Comparison of ENCODE assay signal across 9 cellular contexts in the genomic region with DNA sequence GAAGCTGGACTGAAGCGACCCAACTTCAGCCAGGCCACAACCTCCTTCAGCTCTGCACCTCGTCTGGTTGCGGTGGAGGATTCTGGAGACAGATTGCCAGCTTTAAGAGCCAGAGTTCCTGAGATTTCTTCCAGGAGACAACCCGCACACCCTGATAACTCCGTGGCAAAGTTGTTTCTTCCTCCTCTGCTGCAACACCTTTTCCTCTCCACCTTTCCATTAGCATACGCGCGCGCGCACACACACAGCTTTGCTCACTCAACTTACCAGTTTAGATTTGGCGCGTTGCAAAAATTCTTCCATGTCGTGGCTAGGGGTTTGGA. TPM values are rescaled to one million over a fixed set of nuclear protein-coding genes. Genes with fewer than 3 reads are reported as not detected.
DNase-seq lines count a peak whose midpoint lies in the region; ATAC-seq, FAIRE-seq and TF ChIP-seq lines count a peak whose summit lies in the region.
"Had no signal": no experiment of that assay in that cellular context is flagged by ENCODE, and none has a peak within 500 bp of the region (broad histone marks: within the 10 kb centered on the region; RNA-seq: fewer than 3 reads in every experiment).

No MANE protein-coding gene starts in this region.

- H3K36me3 Mint-ChIP-seq in activated CD8-positive, alpha-beta memory T cell treated with anti-CD3 and anti-CD28 coated beads, Interleukin-2, amount 10 ng/mL, durations not matched to agents 7 days and 5 days: no peaks in the 10 kb centered on the region

- H3K4me3 ChIP-seq in heart right ventricle: peak overlapping the region in 9 of 10 donors; percentile 23 to 51 (median 42)
- H3K4me3 ChIP-seq in H1 (ENCODE audit: extremely low read depth in 1 of 4, insufficient read depth in 2 of 4, low read depth in 3 of 4, low read length in 4 of 4): peak overlapping the region; percentile 43 to 71 (median 62)
- peak overlapping the region; percentile 66 to 82 for H3K4me3 ChIP-seq in muscle layer of duodenum (ENCODE audit: low read depth in 1 of 2, low read length in 2 of 2)
- peak overlapping the region; percentile 97 for H3K4me3 ChIP-seq in aorta (ENCODE audit: low read length in 2 of 2)

- peaks cover 2% of the 10 kb centered on the region for H3K4me1 Mint-ChIP-seq in activated CD8-positive, alpha-beta memory T cell treated with anti-CD3 and anti-CD28 coated beads, Interleukin-2, amount 10 ng/mL, durations not matched to agents 7 days and 5 days

- H2BK5ac ChIP-seq in H1 (ENCODE audit: low read depth, low read length): peak overlapping the region; percentile 25; the same call in 1 of the 2 replicates

- H3K4me2 ChIP-seq in H1 (ENCODE audit: insufficient read depth in 1 of 2, low read depth in 2 of 2, low read length in 2 of 2): peak overlapping the region; percentile 79 to 89

- no peaks in the 10 kb centered on the region for H3K79me1 ChIP-seq in H1 (ENCODE audit: low read depth, low read length)

- H2BK120ac ChIP-seq in H1 (replicated peaks; ENCODE audit: low read depth, low read length): peak overlapping the region; percentile 33

- peaks cover 0 to 22% (median 13%) of the 10 kb centered on the region in 9 donors for H3K4me1 ChIP-seq in heart right ventricle
- peaks cover 0 to 12% (median 5%) of the 10 kb centered on the region in 4 experiments; a peak in 5 of 7 replicates for H3K4me1 ChIP-seq in H1 (replicated peaks in 1 of 4; ENCODE audit: control insufficient read depth in 3 of 4, insufficient read depth in 4 of 4, low read length in 3 of 4)
- peaks cover 0 to 19% of the 10 kb centered on the region in 2 donors for H3K4me1 ChIP-seq in muscle layer of duodenum (ENCODE audit: control insufficient read depth in 1 of 2, insufficient read depth in 2 of 2, low read length in 2 of 2)
- H3K4me1 ChIP-seq in aorta (ENCODE audit: control insufficient read depth in 1 of 2, insufficient read depth in 2 of 2, low read length in 2 of 2): peaks cover 4 to 6% of the 10 kb centered on the region in 2 donors

- H2BK20ac ChIP-seq in H1 (ENCODE audit: low read length): 0 out of 2 replicates have a peak overlapping the region, but pooled peaks have one; percentile 16

- no peaks in the 10 kb centered on the region for H3K9me3 Mint-ChIP-seq in activated CD8-positive, alpha-beta memory T cell treated with anti-CD3 and anti-CD28 coated beads, Interleukin-2, amount 10 ng/mL, durations not matched to agents 7 days and 5 days (ENCODE audit: low read depth)

- H3K14ac ChIP-seq in H1 (ENCODE audit: insufficient read length): no peak overlapping the region

- peaks cover 52% of the 10 kb centered on the region for H3K27me3 Mint-ChIP-seq in activated CD8-positive, alpha-beta memory T cell treated with anti-CD3 and anti-CD28 coated beads, Interleukin-2, amount 10 ng/mL, durations not matched to agents 7 days and 5 days

- H3K36me3 ChIP-seq in heart right ventricle (no peaks in the 10 kb centered on the region), H1 (ENCODE audit: control insufficient read depth in 2 of 4, insufficient read depth in 4 of 4, low read length in 3 of 4) (no peaks in the 10 kb centered on the region), muscle layer of duodenum (ENCODE audit: control insufficient read depth in 1 of 2, insufficient read depth in 2 of 2, low read length in 2 of 2) (no peaks in the 10 kb centered on the region), aorta (ENCODE audit: control insufficient read depth in 1 of 2, insufficient read depth in 2 of 2, low read length in 1 of 2) (no peaks in the 10 kb centered on the region)

- no peak overlapping the region for H2BK12ac ChIP-seq in H1 (ENCODE audit: low read depth, low read length)

- TF ChIP-seq EP300 in H1 (IDR thresholded peaks at IDR 0.05; ENCODE audit: borderline replicate concordance in 1 of 2, low read depth in 2 of 2, low read length in 2 of 2): no peak

- no peak overlapping the region for H3K23ac ChIP-seq in H1 (ENCODE audit: insufficient read length)

- H2BK15ac ChIP-seq in H1 (ENCODE audit: low read length): peak overlapping the region; percentile 84; the same call in 1 of the 2 replicates

- DNase-seq in heart right ventricle (no peak), Right ventricle myocardium superior (no peak), H1 (ENCODE audit: low read depth in 1 of 2, low spot score in 2 of 2) (no peak), aorta (no peak), anterior cingulate cortex (lab: John Stamatoyannopoulos, UW) (no peak)
- DNase-seq in activated CD8-positive, alpha-beta memory T cell treated with anti-CD3 and anti-CD28 coated beads, Interleukin-2, amount 10 ng/mL, durations not matched to agents 7 days and 5 days: no peak
- DNase-seq: activated CD4-positive, alpha-beta T cell treated with anti-CD3 and anti-CD28 coated beads for 1 hour had no signal

- peak overlapping the region in 3 of 4 experiments; percentile 6 to 43 (median 39); a peak in 2 of 7 replicates for H3K9ac ChIP-seq in H1 (replicated peaks in 1 of 4; ENCODE audit: extremely low read depth in 1 of 4, low read depth in 3 of 4, low read length in 3 of 4)

- peaks cover 0 to 70% (median 21%) of the 10 kb centered on the region in 7 donors for H3K27me3 ChIP-seq in heart right ventricle
- peaks cover 2 to 26% (median 18%) of the 10 kb centered on the region in 4 experiments; a peak in 6 of 7 replicates for H3K27me3 ChIP-seq in H1 (replicated peaks in 1 of 4; ENCODE audit: control insufficient read depth in 3 of 4, extremely low read depth in 1 of 4, insufficient read depth in 3 of 4, low read length in 3 of 4)
- H3K27me3 ChIP-seq in muscle layer of duodenum (ENCODE audit: low read depth, low read length): no peaks in the 10 kb centered on the region
- H3K27me3 ChIP-seq in aorta (ENCODE audit: control insufficient read depth in 1 of 2, insufficient read depth in 2 of 2, low read length in 1 of 2): no peaks in the 10 kb centered on the region

- TF ChIP-seq CTCF in heart right ventricle (IDR thresholded peaks at IDR 0.05) (no peak), H1 (IDR thresholded peaks at IDR 0.05; ENCODE audit: control extremely low read depth in 1 of 3, insufficient read depth in 1 of 3, low read depth in 1 of 3, low read length in 3 of 3) (no peak)

- POLR2A ChIA-PET in H1 (lab: Charles Lee; ENCODE audit: partially characterized antibody): interaction anchor here (0.8 to 2.0 kb wide), 10 partner anchors 9 to 221 kb away, joined by 3 to 7 read pairs (median 3); no protein-coding TSS in a partner anchor

- FAIRE-seq in H1 (lab: Jason Lieb, UNC): no peak

- no peak overlapping the region for H4K8ac ChIP-seq in H1 (ENCODE audit: extremely low read depth, insufficient read depth, low read length)

- no peak for ATAC-seq in heart right ventricle
- ATAC-seq in Right ventricle myocardium superior (ENCODE audit: poor library complexity): no peak
- ATAC-seq in aorta (ENCODE audit: low FRiP score): no peak
- no peak for ATAC-seq in activated CD8-positive, alpha-beta memory T cell treated with anti-CD3 and anti-CD28 coated beads, Interleukin-2, amount 10 ng/mL, durations not matched to agents 7 days and 5 days
- ATAC-seq in GM21381 (IDR thresholded peaks at IDR 0.05; ENCODE audit: unreplicated experiment): no peak

- TF ChIP-seq POLR2A in H1 (IDR thresholded peaks at IDR 0.05; ENCODE audit: control extremely low read depth in 1 of 2, low read depth in 2 of 2, low read length in 2 of 2): no peak

- peak overlapping the region; percentile 33 for H3K18ac ChIP-seq in H1 (ENCODE audit: extremely low read depth, low read length)

- H3K9me3 ChIP-seq in heart right ventricle (no peaks in the 10 kb centered on the region), H1 (ENCODE audit: insufficient read depth in 2 of 2, low read depth in 1 of 2, low read length in 1 of 2) (no peaks in the 10 kb centered on the region), muscle layer of duodenum (ENCODE audit: control insufficient read depth in 1 of 2, low read length in 2 of 2) (peaks cover 0 to 4% of the 10 kb centered on the region in 2 donors), aorta (ENCODE audit: control insufficient read depth, low read length) (no peaks in the 10 kb centered on the region)

- intact Hi-C loops in heart right ventricle (cut with DNase I) (no loop called here), Right ventricle myocardium superior (cut with DNase I) (no loop called here), aorta (cut with DNase I) (loop anchor here in 1 of 2 donors (5.0 kb wide), 1 partner anchor 88 kb away; no protein-coding TSS in a partner anchor)

- H3K23me2 ChIP-seq in H1 (ENCODE audit: low read depth, low read length): peaks cover 13% of the 10 kb centered on the region

- H4K20me1 ChIP-seq in H1 (replicated peaks in 1 of 2; ENCODE audit: control insufficient read depth in 1 of 2, insufficient read depth in 2 of 2, low read length in 2 of 2): peaks cover 0 to 3% of the 10 kb centered on the region in 2 experiments

- no peaks in the 10 kb centered on the region for H3K79me2 ChIP-seq in H1 (ENCODE audit: control insufficient read depth in 1 of 2, insufficient read depth in 2 of 2, low read length in 2 of 2)

- CTCF ChIA-PET in H1 (lab: Charles Lee; ENCODE audit: partially characterized antibody): interaction anchor here (1.3 to 1.4 kb wide), 2 partner anchors 91 to 94 kb away, joined by 3 to 4 read pairs; no protein-coding TSS in a partner anchor
- CTCF ChIA-PET in activated CD8-positive, alpha-beta memory T cell treated with anti-CD3 and anti-CD28 coated beads, Interleukin-2, amount 10 ng/mL, durations not matched to agents 7 days and 5 days (lab: Charles Lee): no interaction called here

- WGBS in heart right ventricle, 2 donors: 5% methylated on average over 13 of the region's 13 CpGs
- 0% methylated on average over 13 of the region's 13 CpGs; no CpG with 5 or more reads in 1 of the 2 experiments for WGBS in H1 (ENCODE audit: extremely low coverage in 1 of 2, insufficient coverage in 1 of 2, insufficient read length in 1 of 2, insufficient replicate concordance in 2 of 2, low coverage in 1 of 2, low lambda C conversion rate in 2 of 2, missing lambda C conversion rate in 1 of 2), 2 experiments
- 1 to 2% methylated on average over 13 of the region's 13 CpGs for WGBS in aorta, 2 donors

- H3K27ac ChIP-seq in heart right ventricle: no peak overlapping the region
- no peak overlapping the region for H3K27ac ChIP-seq in H1 (ENCODE audit: low read depth, low read length)
- H3K27ac ChIP-seq in muscle layer of duodenum (ENCODE audit: low read length): peak overlapping the region; percentile 52
- H3K27ac ChIP-seq in aorta (ENCODE audit: low read depth in 1 of 2, low read length in 2 of 2): peak overlapping the region; percentile 62

- H3K4ac ChIP-seq in H1 (replicated peaks; ENCODE audit: insufficient read length, low read depth, low read length): no peak overlapping the region

- no peak overlapping the region for H4K91ac ChIP-seq in H1 (replicated peaks; ENCODE audit: insufficient read length, low read length)

- peak overlapping the region; percentile 9 for H4K5ac ChIP-seq in H1 (ENCODE audit: insufficient read length, low read depth, low read length)

- H2AFZ ChIP-seq in H1 (ENCODE audit: low read length): peak overlapping the region; percentile 94

- no peak overlapping the region for H3K4me3 Mint-ChIP-seq in activated CD8-positive, alpha-beta memory T cell treated with anti-CD3 and anti-CD28 coated beads, Interleukin-2, amount 10 ng/mL, durations not matched to agents 7 days and 5 days

- H3K27ac Mint-ChIP-seq in activated CD8-positive, alpha-beta memory T cell treated with anti-CD3 and anti-CD28 coated beads, Interleukin-2, amount 10 ng/mL, durations not matched to agents 7 days and 5 days: no peak overlapping the region

- no peak overlapping the region for H2AK5ac ChIP-seq in H1 (ENCODE audit: low read depth, low read length)

- TF ChIP-seq RAD21 in H1 (IDR thresholded peaks at IDR 0.05 in 1 of 2, conservative IDR thresholded peaks at IDR 0.05 in 1 of 2; ENCODE audit: low read depth in 2 of 2, low read length in 2 of 2): no peak

- peak overlapping the region; percentile 81 for H3K56ac ChIP-seq in H1 (replicated peaks; ENCODE audit: insufficient read length, low read depth, low read length)

RNA-seq across cellular contexts. Expression of a gene that starts 0.3 kb away (rescaled TPM):
- total RNA-seq in heart right ventricle: 1 to 10 TPM in 9 of 10 donors, under 1 TPM in 1; 0.95 to 5.7 (median 1.9) TPM
- 1 to 10 TPM in 1 of 2 donors, under 1 TPM in 1; 0.87 to 1.0 TPM for polyA plus RNA-seq in heart right ventricle
- 1.3 TPM for total RNA-seq in Right ventricle myocardium superior
- 13.2 and 13.3 TPM in 2 replicates for total RNA-seq in H1 (2021; fragmentation: NEBNext Ultra II Directional; extraction: Animal tissue kit (Norgen Biotek cat#: 25700))
- polyA plus RNA-seq in H1 (2011; rRNA removed): 3.2 and 5.5 TPM in 2 replicates
- polyA plus RNA-seq in H1 (2011; cell fraction: cytosol; rRNA removed): 4.0 TPM
- polyA plus RNA-seq in H1 (2011; cell fraction: nucleus; rRNA removed): 4.1 TPM
- 5.2 to 9.6 TPM (median 7.2 TPM) in 4 replicates for polyA plus RNA-seq in H1 (2012, experiment 1 of 2)
- polyA plus RNA-seq in H1 (2012, experiment 2 of 2): 0.63 TPM
- polyA plus RNA-seq in H1 (2013, experiment 1 of 2): 5.3 TPM
- 5.6 TPM for polyA plus RNA-seq in H1 (2013, experiment 2 of 2)
- polyA minus RNA-seq in H1 (2011; rRNA and poly(A)+ RNA removed): 9.7 and 21.7 TPM in 2 replicates
- polyA minus RNA-seq in H1 (2011; cell fraction: cytosol; rRNA and poly(A)+ RNA removed): 9.1 TPM
- polyA minus RNA-seq in H1 (2011; cell fraction: nucleus; rRNA and poly(A)+ RNA removed): 22.5 TPM
- 100 to 1,000 TPM; 304 to 558 TPM for total RNA-seq in aorta
- 10 to 100 TPM; 38.1 to 92.9 TPM for polyA plus RNA-seq in aorta
- 1 to 10 TPM in 1 of 2 experiments, under 1 TPM in 1; 0.40 to 1.3 TPM for total RNA-seq in activated CD8-positive, alpha-beta memory T cell treated with anti-CD3 and anti-CD28 coated beads, Interleukin-2, amount 10 ng/mL, durations not matched to agents 7 days and 5 days

Comparison
In these comparisons a context has a peak if more than half of its experiments do, and no peak if none do; other contexts are left out.
1. H3K27ac ChIP-seq: peak in muscle layer of duodenum (single experiment) and aorta (2 of 2); none in heart right ventricle (0 of 10) and H1 (single experiment).
2. H3K4me3 ChIP-seq: peak in every context shown above with its lines; median percentile 97 in aorta; 74 in muscle layer of duodenum; 62 in H1; 42 in heart right ventricle.
3. RNA of a gene that starts 0.3 kb away (total RNA-seq): 304 to 558 TPM in aorta; 13.2 to 13.3 TPM in H1, 0.95 to 5.7 TPM in heart right ventricle, 1.3 TPM in Right ventricle myocardium superior (single experiment) and 0.40 to 1.3 TPM in activated CD8-positive, alpha-beta memory T cell treated with anti-CD3 and anti-CD28 coated beads, Interleukin-2, amount 10 ng/mL, durations not matched to agents 7 days and 5 days; every median in the first group is over 10 times any median in the second.